ENCODE assay signal across 8 cellular contexts in genomic region chr2:226799976-226800940, GRCh38. TPM values are rescaled to one million over a fixed set of nuclear protein-coding genes. Genes with fewer than 3 reads are reported as not detected.
DNase-seq lines count a peak whose midpoint lies in the region; ATAC-seq and TF ChIP-seq lines count a peak whose summit lies in the region.

No MANE protein-coding gene starts in this region.

- H3K27ac Mint-ChIP-seq in activated CD8-positive, alpha-beta T cell treated with anti-CD3 and anti-CD28 coated beads for 36 hours = peak overlapping the region; percentile 79

- H3K4me3 ChIP-seq in H7 (ENCODE audit: insufficient read depth, low read depth, low read length) (peak overlapping the region; percentile 80), ovary (peak overlapping the region; percentile 93)

- H3K9me3 ChIP-seq in ovary = no peaks in the 10 kb centered on the region

- in situ Hi-C loops in ACHN (cut with HindIII; ENCODE audit: low pct_ligation_motif_present, low pct_unique_long_range_greater_than_20kb, low sequenced_read_pairs) = no loop called here

- peak; percentile 52 for TF ChIP-seq CTCF in activated CD8-positive, alpha-beta T cell treated with anti-CD3 and anti-CD28 coated beads for 36 hours (IDR thresholded peaks at IDR 0.05)
- TF ChIP-seq CTCF in ovary (IDR thresholded peaks at IDR 0.05) = no peak

- peaks cover 3% of the 10 kb centered on the region for H3K27me3 Mint-ChIP-seq in activated CD8-positive, alpha-beta T cell treated with anti-CD3 and anti-CD28 coated beads for 36 hours

- no peak for ATAC-seq in activated CD8-positive, alpha-beta T cell treated with anti-CD3 and anti-CD28 coated beads for 36 hours
- no peak for ATAC-seq in HG02588 (IDR thresholded peaks at IDR 0.05; ENCODE audit: unreplicated experiment)

- H3K27ac ChIP-seq in ovary = peak overlapping the region; percentile 90 to 96

- H3K4me3 Mint-ChIP-seq in activated CD8-positive, alpha-beta T cell treated with anti-CD3 and anti-CD28 coated beads for 36 hours = peak overlapping the region; percentile 84

- H3K4me1 Mint-ChIP-seq in activated CD8-positive, alpha-beta T cell treated with anti-CD3 and anti-CD28 coated beads for 36 hours (ENCODE audit: low read depth) = peaks cover 36% of the 10 kb centered on the region

- TF ChIP-seq EP300 in ovary (IDR thresholded peaks at IDR 0.05) = no peak

- H3K9me3 Mint-ChIP-seq in activated CD8-positive, alpha-beta T cell treated with anti-CD3 and anti-CD28 coated beads for 36 hours = no peaks in the 10 kb centered on the region

- H3K27me3 ChIP-seq in H7 (ENCODE audit: control insufficient read depth, insufficient read depth, low read length) (no peaks in the 10 kb centered on the region), ovary (no peaks in the 10 kb centered on the region)

- CTCF ChIA-PET in activated CD8-positive, alpha-beta T cell treated with anti-CD3 and anti-CD28 coated beads for 36 hours (lab: Charles Lee) = interaction anchor here (0.7 to 4.5 kb wide), 16 partner anchors 11 to 585 kb away, joined by 3 to 37 read pairs (median 3); partner anchors contain the start of gene RHBDD1

- POLR2A ChIA-PET in activated CD8-positive, alpha-beta T cell treated with anti-CD3 and anti-CD28 coated beads for 36 hours (lab: Charles Lee) = interaction anchor here (0.8 to 1.3 kb wide), 3 partner anchors 9 to 1171 kb away, joined by 3 to 11 read pairs (median 6); partner anchors contain the start of gene RHBDD1

- H3K36me3 Mint-ChIP-seq in activated CD8-positive, alpha-beta T cell treated with anti-CD3 and anti-CD28 coated beads for 36 hours (ENCODE audit: low read depth) = peaks cover 12% of the 10 kb centered on the region

- H3K4me1 ChIP-seq in ovary (ENCODE audit: insufficient read depth) = peaks cover 1% of the 10 kb centered on the region

- H3K36me3 ChIP-seq in H7 (replicated peaks; ENCODE audit: control insufficient read depth, insufficient read depth, low read length) (peaks cover 6% of the 10 kb centered on the region), ovary (no peaks in the 10 kb centered on the region)

- 1 to 3% (median 3%) methylated on average over 38 to 39 of the region's 39 CpGs for WGBS in ovary, 3 donors

- intact Hi-C loops in activated CD8-positive, alpha-beta T cell treated with anti-CD3 and anti-CD28 coated beads for 36 hours (cut with micrococcal nuclease) = loop anchor here (5.0 kb wide), 5 partner anchors 37 to 1133 kb away; partner anchors contain the start of gene RHBDD1
- intact Hi-C loops in ovary (cut with DNase I) = loop anchor here (2.0 to 10.0 kb wide), 19 partner anchors 48 to 1133 kb away; no protein-coding TSS in a partner anchor

- DNase-seq in ACHN = peak; percentile 24
- DNase-seq in H7 = no peak
- peak; percentile 24 for DNase-seq in activated CD8-positive, alpha-beta T cell treated with anti-CD3 and anti-CD28 coated beads for 36 hours
- DNase-seq in glomerular visceral epithelial cell (ENCODE audit: extremely low spot score) = peak; percentile 34
- DNase-seq in ovary = peak in 4 of 5 donors; percentile 73 to 86 (median 81)
- no peak for DNase-seq in stimulated activated naive CD4-positive, alpha-beta T cell (lab: John Stamatoyannopoulos, UW)
- no peak for DNase-seq in NCI-H524 treated with DMSO at 0.1 percent for 48 hours (lab: John Stamatoyannopoulos, UW)

- no peak for TF ChIP-seq POLR2A in ovary (IDR thresholded peaks at IDR 0.05)

RNA-seq across cellular contexts. Expression of gene IRS1, which starts 0.6 kb away (rescaled TPM):
- total RNA-seq in H7 (2014; rRNA removed; shearing (Covaris generic)) = 15.2 and 17.1 TPM in 2 replicates
- 1 to 10 TPM; 3.5 to 4.0 TPM for total RNA-seq in activated CD8-positive, alpha-beta T cell treated with anti-CD3 and anti-CD28 coated beads for 36 hours
- 10 to 100 TPM; 29.5 to 87.0 (median 45.1) TPM for total RNA-seq in ovary
- 10 to 100 TPM; 22.3 to 40.2 TPM for polyA plus RNA-seq in ovary

RNA-seq across cellular contexts. Expression of gene RHBDD1, which starts 35.6 kb away (rescaled TPM):
- total RNA-seq in H7 (2014; rRNA removed; shearing (Covaris generic)) = 6.9 and 8.7 TPM in 2 replicates
- 10 to 100 TPM; 34.3 to 35.9 TPM for total RNA-seq in activated CD8-positive, alpha-beta T cell treated with anti-CD3 and anti-CD28 coated beads for 36 hours
- total RNA-seq in ovary = 10 to 100 TPM; 18.5 to 95.8 (median 62.4) TPM
- polyA plus RNA-seq in ovary = 10 to 100 TPM; 11.5 to 44.9 TPM

Comparison
In these comparisons a context has a peak if more than half of its experiments do, and no peak if none do; other contexts are left out.
1. DNase-seq: peak in ACHN (single experiment), activated CD8-positive, alpha-beta T cell treated with anti-CD3 and anti-CD28 coated beads for 36 hours (single experiment), glomerular visceral epithelial cell (single experiment) and ovary (4 of 5); none in H7 (single experiment), stimulated activated naive CD4-positive, alpha-beta T cell (0 of 6) and NCI-H524 treated with DMSO at 0.1 percent for 48 hours (single experiment).